17 cellular contexts compared by ENCODE assay signal in genomic region chrX:136850441-136851175, GRCh38. TPM values are rescaled to one million over a fixed set of nuclear protein-coding genes. Genes with fewer than 3 reads are reported as not detected.
DNase-seq lines count a peak whose midpoint lies in the region; ATAC-seq, FAIRE-seq and TF ChIP-seq lines count a peak whose summit lies in the region.
"Had no signal": no experiment of that assay in that cellular context is flagged by ENCODE, and none has a peak within 500 bp of the region (broad histone marks: within the 10 kb centered on the region; RNA-seq: fewer than 3 reads in every experiment).

No MANE protein-coding gene starts in this region.

- no peak overlapping the region for H3K9ac ChIP-seq in Karpas-422 (ENCODE audit: low read length)

- H3K4me3 Mint-ChIP-seq in activated T-helper 2 cell treated with anti-CD3 and anti-CD28 coated beads, Interferon-gamma antibody, Interleukin-2, Interleukin-4, amounts not matched to agents 10 μg/mL and 5 μg/mL and 100 μg/mL, durations not matched to agents 14 hours and 24 hours and 36 hours (ENCODE audit: low read depth), result no peak overlapping the region
- H3K4me3 Mint-ChIP-seq in activated CD8-positive, alpha-beta T cell treated with anti-CD3 and anti-CD28 coated beads, Interleukin-2, amount 10 ng/mL, durations not matched to agents 7 days and 5 days, result no peak overlapping the region
- H3K4me3 Mint-ChIP-seq: IgD-negative memory B cell had no signal

- H3K27ac ChIP-seq in A673 (ENCODE audit: low read depth, low read length, poor library complexity, severe bottlenecking) (peak overlapping the region; percentile 35), Karpas-422 (ENCODE audit: low read length) (no peak overlapping the region), small intestine (ENCODE audit: low read depth in 1 of 2, low read length in 1 of 2) (no peak overlapping the region), WERI-Rb-1 (no peak overlapping the region)
- H3K27ac ChIP-seq: adrenal gland had no signal

- no peaks in the 10 kb centered on the region for H4K20me1 ChIP-seq in Karpas-422 (ENCODE audit: insufficient read depth, low read depth, low read length)

- BruUV-seq in A673 (replicated peaks; lab: Mats Ljungman, UMichigan), result no TSS peak

- FAIRE-seq in small intestine (lab: Jason Lieb, UNC), result no peak
- FAIRE-seq: colon, urothelium cell line had no signal

- H3K36me3 ChIP-seq in A673 (ENCODE audit: insufficient read depth, low read length, poor library complexity, severe bottlenecking), result peaks cover 28% of the 10 kb centered on the region
- H3K36me3 ChIP-seq in Karpas-422 (ENCODE audit: insufficient read depth, low read length), result no peaks in the 10 kb centered on the region
- H3K36me3 ChIP-seq in small intestine (ENCODE audit: control insufficient read depth in 2 of 2, insufficient read depth in 2 of 2, low read length in 2 of 2), result no peaks in the 10 kb centered on the region
- peaks cover 3% of the 10 kb centered on the region; the same call in 1 of the 2 replicates for H3K36me3 ChIP-seq in WERI-Rb-1

- TF ChIP-seq CTCF in A673 (conservative IDR thresholded peaks at IDR 0.05; ENCODE audit: low read depth, low read length), result no peak
- TF ChIP-seq CTCF in WERI-Rb-1 (IDR thresholded peaks at IDR 0.05; ENCODE audit: low read depth, low read length), result no peak

- H3K4me2 ChIP-seq in Karpas-422 (ENCODE audit: low read depth, low read length, poor library complexity, severe bottlenecking), result no peak overlapping the region

- POLR2A ChIA-PET in A673 (lab: Charles Lee; ENCODE audit: low non-redundant PET), result no interaction called here
- POLR2A ChIA-PET in activated CD8-positive, alpha-beta T cell treated with anti-CD3 and anti-CD28 coated beads, Interleukin-2, amount 10 ng/mL, durations not matched to agents 7 days and 5 days (lab: Charles Lee), result no interaction called here

- CTCF ChIA-PET in A673 (lab: Charles Lee), result no interaction called here
- CTCF ChIA-PET in activated CD8-positive, alpha-beta T cell treated with anti-CD3 and anti-CD28 coated beads, Interleukin-2, amount 10 ng/mL, durations not matched to agents 7 days and 5 days (lab: Charles Lee), result no interaction called here

- H3K27me3 Mint-ChIP-seq in activated T-helper 2 cell treated with anti-CD3 and anti-CD28 coated beads, Interferon-gamma antibody, Interleukin-2, Interleukin-4, amounts not matched to agents 10 μg/mL and 5 μg/mL and 100 μg/mL, durations not matched to agents 14 hours and 24 hours and 36 hours (ENCODE audit: low read depth), result no peaks in the 10 kb centered on the region
- no peaks in the 10 kb centered on the region for H3K27me3 Mint-ChIP-seq in activated CD8-positive, alpha-beta T cell treated with anti-CD3 and anti-CD28 coated beads, Interleukin-2, amount 10 ng/mL, durations not matched to agents 7 days and 5 days (ENCODE audit: low read depth)
- H3K27me3 Mint-ChIP-seq: IgD-negative memory B cell had no signal

- intact Hi-C loops in A673 (cut with micrococcal nuclease; ENCODE audit: unreplicated experiment), result loop anchor here (10.0 kb wide), 1 partner anchor 136 kb away; no protein-coding TSS in a partner anchor
- intact Hi-C loops in activated T-helper 2 cell treated with anti-CD3 and anti-CD28 coated beads, Interferon-gamma antibody, Interleukin-2, Interleukin-4, amounts not matched to agents 10 μg/mL and 5 μg/mL and 100 μg/mL, durations not matched to agents 14 hours and 24 hours and 36 hours (cut with micrococcal nuclease), result no loop called here

- WGBS in small intestine, 3 donors, result 72 to 75% (median 74%) methylated on average over 9 of the region's 9 CpGs

- no peaks in the 10 kb centered on the region for H3K79me2 ChIP-seq in Karpas-422 (ENCODE audit: low read length)

- H3K36me3 Mint-ChIP-seq in activated T-helper 2 cell treated with anti-CD3 and anti-CD28 coated beads, Interferon-gamma antibody, Interleukin-2, Interleukin-4, amounts not matched to agents 10 μg/mL and 5 μg/mL and 100 μg/mL, durations not matched to agents 14 hours and 24 hours and 36 hours (ENCODE audit: low read depth), result peaks cover 66% of the 10 kb centered on the region
- H3K36me3 Mint-ChIP-seq in activated CD8-positive, alpha-beta T cell treated with anti-CD3 and anti-CD28 coated beads, Interleukin-2, amount 10 ng/mL, durations not matched to agents 7 days and 5 days (ENCODE audit: low read depth), result peaks cover 37% of the 10 kb centered on the region

- peak overlapping the region; percentile 50 for H3K27ac Mint-ChIP-seq in activated T-helper 2 cell treated with anti-CD3 and anti-CD28 coated beads, Interferon-gamma antibody, Interleukin-2, Interleukin-4, amounts not matched to agents 10 μg/mL and 5 μg/mL and 100 μg/mL, durations not matched to agents 14 hours and 24 hours and 36 hours
- no peak overlapping the region for H3K27ac Mint-ChIP-seq in activated CD8-positive, alpha-beta T cell treated with anti-CD3 and anti-CD28 coated beads, Interleukin-2, amount 10 ng/mL, durations not matched to agents 7 days and 5 days

- H3K27me3 ChIP-seq in A673 (replicated peaks; ENCODE audit: insufficient read depth, low read depth, low read length, poor library complexity) (no peaks in the 10 kb centered on the region), Karpas-422 (ENCODE audit: low read length) (no peaks in the 10 kb centered on the region), small intestine (ENCODE audit: control insufficient read depth in 2 of 2, insufficient read depth in 2 of 2, low read length in 2 of 2) (no peaks in the 10 kb centered on the region), WERI-Rb-1 (ENCODE audit: insufficient read depth, low read depth, severe bottlenecking) (peaks cover 11% of the 10 kb centered on the region)
- H3K27me3 ChIP-seq: adrenal gland had no signal

- H3K9me3 ChIP-seq in A673 (ENCODE audit: low read depth, low read length, poor library complexity, severe bottlenecking), result no peaks in the 10 kb centered on the region
- no peaks in the 10 kb centered on the region for H3K9me3 ChIP-seq in Karpas-422 (ENCODE audit: low read length)
- no peaks in the 10 kb centered on the region for H3K9me3 ChIP-seq in small intestine (ENCODE audit: control insufficient read depth, low read depth)
- H3K9me3 ChIP-seq in WERI-Rb-1 (ENCODE audit: severe bottlenecking), result no peaks in the 10 kb centered on the region
- H3K9me3 ChIP-seq: adrenal gland had no signal

- H2AFZ ChIP-seq in Karpas-422 (ENCODE audit: low read length), result no peak overlapping the region

- no peak for DNase-seq in A673 (ENCODE audit: low spot score)
- peak; percentile 34 for DNase-seq in Karpas-422
- no peak for DNase-seq in activated T-helper 2 cell treated with anti-CD3 and anti-CD28 coated beads, Interferon-gamma antibody, Interleukin-2, Interleukin-4, amounts not matched to agents 10 μg/mL and 5 μg/mL and 100 μg/mL, durations not matched to agents 14 hours and 24 hours and 36 hours (ENCODE audit: low spot score)
- peak; percentile 50 for DNase-seq in iris pigment epithelial cell (ENCODE audit: low read depth)
- DNase-seq in activated CD8-positive, alpha-beta T cell treated with anti-CD3 and anti-CD28 coated beads, Interleukin-2, amount 10 ng/mL, durations not matched to agents 7 days and 5 days, result no peak
- DNase-seq in small intestine, result no peak
- DNase-seq in NCI-H1092 (lab: John Stamatoyannopoulos, UW), result no peak
- no peak for DNase-seq in WERI-Rb-1
- DNase-seq: DMS 273 treated with DMSO at 0.1 percent for 48 hours; NCI-H1694 treated with DMSO at 0.1 percent for 48 hours; NCI-H82; stimulated activated CD4-positive, alpha-beta T cell treated with anti-CD3 and anti-CD28 coated beads, Interleukin-1b, Interleukin-23, amount 100 ng/mL, for 48 hours; SW 1271 had no signal

- peaks cover 27% of the 10 kb centered on the region for H3K4me1 Mint-ChIP-seq in activated T-helper 2 cell treated with anti-CD3 and anti-CD28 coated beads, Interferon-gamma antibody, Interleukin-2, Interleukin-4, amounts not matched to agents 10 μg/mL and 5 μg/mL and 100 μg/mL, durations not matched to agents 14 hours and 24 hours and 36 hours (ENCODE audit: low read depth)
- peaks cover 3% of the 10 kb centered on the region for H3K4me1 Mint-ChIP-seq in activated CD8-positive, alpha-beta T cell treated with anti-CD3 and anti-CD28 coated beads, Interleukin-2, amount 10 ng/mL, durations not matched to agents 7 days and 5 days (ENCODE audit: low read depth)

- H3K4me1 ChIP-seq in A673 (ENCODE audit: insufficient read depth, low read length, poor library complexity, severe bottlenecking), result no peaks in the 10 kb centered on the region
- H3K4me1 ChIP-seq in Karpas-422 (ENCODE audit: low read length), result no peaks in the 10 kb centered on the region
- no peaks in the 10 kb centered on the region for H3K4me1 ChIP-seq in small intestine (ENCODE audit: control insufficient read depth in 2 of 2, insufficient read depth in 1 of 2, low read depth in 1 of 2, low read length in 1 of 2)
- H3K4me1 ChIP-seq: adrenal gland had no signal

- ATAC-seq in activated CD8-positive, alpha-beta T cell treated with anti-CD3 and anti-CD28 coated beads, Interleukin-2, amount 10 ng/mL, durations not matched to agents 7 days and 5 days, result no peak

- H3K4me3 ChIP-seq in A673 (ENCODE audit: low read depth, low read length, poor library complexity, severe bottlenecking) (no peak overlapping the region), Karpas-422 (ENCODE audit: low read length) (no peak overlapping the region), small intestine (ENCODE audit: low read depth in 1 of 2, low read length in 2 of 2) (no peak overlapping the region), WERI-Rb-1 (ENCODE audit: low read depth, low read length) (no peak overlapping the region)
- H3K4me3 ChIP-seq: adrenal gland had no signal

- no peaks in the 10 kb centered on the region for H3K9me2 ChIP-seq in Karpas-422 (replicated peaks; ENCODE audit: insufficient read depth, low read length)

- peaks cover 4% of the 10 kb centered on the region for H3K9me3 Mint-ChIP-seq in activated T-helper 2 cell treated with anti-CD3 and anti-CD28 coated beads, Interferon-gamma antibody, Interleukin-2, Interleukin-4, amounts not matched to agents 10 μg/mL and 5 μg/mL and 100 μg/mL, durations not matched to agents 14 hours and 24 hours and 36 hours
- H3K9me3 Mint-ChIP-seq in activated CD8-positive, alpha-beta T cell treated with anti-CD3 and anti-CD28 coated beads, Interleukin-2, amount 10 ng/mL, durations not matched to agents 7 days and 5 days (ENCODE audit: insufficient read depth), result no peaks in the 10 kb centered on the region
- H3K9me3 Mint-ChIP-seq: IgD-negative memory B cell had no signal

RNA-seq across cellular contexts. Expression of gene RBMX, which starts 29.9 kb away (rescaled TPM):
- total RNA-seq in A673 (2021), result 422 and 432 TPM in 2 replicates
- 186 and 263 TPM in 2 replicates for total RNA-seq in Karpas-422 (2014; rRNA removed; shearing (Covaris generic); ENCODE audit: low replicate concordance)
- 287 and 311 TPM in 2 replicates for total RNA-seq in activated T-helper 2 cell treated with anti-CD3 and anti-CD28 coated beads, Interferon-gamma antibody, Interleukin-2, Interleukin-4, amounts not matched to agents 10 μg/mL and 5 μg/mL and 100 μg/mL, durations not matched to agents 14 hours and 24 hours and 36 hours
- 100 to 1,000 TPM; 265 to 276 TPM for total RNA-seq in activated CD8-positive, alpha-beta T cell treated with anti-CD3 and anti-CD28 coated beads, Interleukin-2, amount 10 ng/mL, durations not matched to agents 7 days and 5 days
- polyA plus RNA-seq in small intestine, result 100 to 1,000 TPM in 1 of 3 donors, 10 to 100 TPM in 2; 72.5 to 150 (median 89.2) TPM

Comparison
In these comparisons a context has a peak if more than half of its experiments do, and no peak if none do; other contexts are left out.
1. DNase-seq: peak in Karpas-422 (single experiment) and iris pigment epithelial cell (single experiment); none in A673 (single experiment), activated T-helper 2 cell treated with anti-CD3 and anti-CD28 coated beads, Interferon-gamma antibody, Interleukin-2, Interleukin-4, amounts not matched to agents 10 μg/mL and 5 μg/mL and 100 μg/mL, durations not matched to agents 14 hours and 24 hours and 36 hours (single experiment), activated CD8-positive, alpha-beta T cell treated with anti-CD3 and anti-CD28 coated beads, Interleukin-2, amount 10 ng/mL, durations not matched to agents 7 days and 5 days (single experiment), small intestine (single experiment), NCI-H1092 (single experiment) and WERI-Rb-1 (single experiment).